In genomic region chr14:95102678-95103039, GRCh38 we compare ENCODE assay signal across 13 cellular contexts.
"Had no signal": no experiment of that assay in that cellular context is flagged by ENCODE, and none has a peak within 500 bp of the region (broad histone marks: within the 10 kb centered on the region; RNA-seq: fewer than 3 reads in every experiment).

No MANE protein-coding gene starts in this region.

- H3K4me3 ChIP-seq: cardiac muscle cell, colonic mucosa, gastrocnemius medialis, pancreas, transverse colon had no signal

- DNase-seq: activated CD4-positive, alpha-beta T cell treated with anti-CD3 and anti-CD28 coated beads for 4 hours; activated CD8-positive, alpha-beta memory T cell treated with anti-CD3 and anti-CD28 coated beads for 24 hours; colonic mucosa; effector CD4-positive, alpha-beta T cell; gastrocnemius medialis; islet precursor cell; pancreas; stimulated activated CD4-positive, alpha-beta T cell treated with anti-CD3 and anti-CD28 coated beads, Interleukin-4, amount 100 ng/mL, for 4 hours; SW 1271; T-helper 9 cell; transverse colon had no signal

- ATAC-seq: gastrocnemius medialis had no signal

- H3K4me1 ChIP-seq: colonic mucosa had no signal

- FAIRE-seq: astrocyte, pancreas had no signal

- H3K9me3 ChIP-seq: colonic mucosa, gastrocnemius medialis, pancreas, transverse colon had no signal

- H3K27ac ChIP-seq: cardiac muscle cell, colonic mucosa, gastrocnemius medialis, pancreas, transverse colon had no signal

- H3K27me3 ChIP-seq: cardiac muscle cell, colonic mucosa, gastrocnemius medialis, pancreas, transverse colon had no signal
